25 cellular contexts compared by ENCODE assay signal in the genomic region with DNA sequence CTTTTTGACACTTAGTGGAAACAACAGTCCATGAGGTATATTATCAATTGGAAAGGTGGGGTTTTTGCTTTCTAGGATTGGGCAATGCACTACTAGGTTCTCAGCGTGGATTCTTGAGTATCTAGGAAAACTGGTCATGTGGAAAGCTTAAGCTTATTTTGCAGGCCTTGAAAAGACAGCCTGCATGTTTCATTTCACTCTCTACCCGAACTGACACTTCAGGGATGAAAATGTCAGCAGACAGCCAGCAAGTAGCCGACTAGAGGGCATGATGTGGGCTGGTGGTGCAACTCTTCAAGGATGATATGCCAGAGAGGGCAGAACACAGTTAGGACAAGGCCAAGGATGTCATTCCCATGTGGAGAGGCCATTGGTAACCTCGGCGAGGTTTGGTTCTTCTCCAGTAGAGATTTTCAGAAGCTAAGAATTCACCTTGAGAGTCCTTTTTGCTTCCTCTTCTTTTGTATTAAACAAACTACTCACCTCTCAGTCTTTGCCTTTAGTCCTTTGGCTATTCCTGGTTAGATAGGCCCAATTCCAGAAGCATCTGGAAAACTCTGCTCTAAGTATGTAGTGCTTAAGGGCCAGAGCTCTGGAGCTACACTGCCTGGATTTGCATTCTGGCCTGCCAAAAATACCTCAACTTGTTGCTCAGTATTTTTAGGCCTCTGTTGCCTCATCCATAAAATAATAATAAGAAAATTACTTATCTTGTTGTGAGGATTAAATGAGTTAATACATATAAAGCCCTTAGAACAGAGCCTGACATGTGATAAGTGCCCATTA. TPM values are rescaled to one million over a fixed set of nuclear protein-coding genes. Genes with fewer than 3 reads are reported as not detected.
DNase-seq lines count a peak whose midpoint lies in the region; ATAC-seq and TF ChIP-seq lines count a peak whose summit lies in the region.
"Had no signal": no experiment of that assay in that cellular context is flagged by ENCODE, and none has a peak within 500 bp of the region (broad histone marks: within the 10 kb centered on the region; RNA-seq: fewer than 3 reads in every experiment).

No MANE protein-coding gene starts in this region.

- no peak overlapping the region for H3K4me3 Mint-ChIP-seq in activated naive CD4-positive, alpha-beta T cell treated with anti-CD3 and anti-CD28 coated beads for 36 hours
- peak overlapping the region; percentile 50 for H3K4me3 Mint-ChIP-seq in activated T-helper 17 cell treated with anti-CD3 and anti-CD28 coated beads, Interleukin-2, amount 50 U/mL, for 72 hours
- H3K4me3 Mint-ChIP-seq: naive B cell; stimulated activated effector memory CD8-positive, alpha-beta T cell treated with anti-CD3 and anti-CD28 coated beads, Interleukin-12 subunit alpha, Interleukin-12 subunit beta, amount 100 ng/mL, for 72 hours; T-helper 2 cell treated with Interferon-gamma antibody and Interleukin-4, amounts not matched to agents 5 μg/mL and 100 μg/mL, for 36 hours had no signal

- ATAC-seq in activated T-helper 17 cell treated with anti-CD3 and anti-CD28 coated beads, Interleukin-2, amount 50 U/mL, for 72 hours (replicated peaks), result no peak
- ATAC-seq in left lung, result peak; percentile 49
- ATAC-seq in thoracic aorta (ENCODE audit: insufficient number of reproducible peaks, low FRiP score, low read depth), result no peak
- no peak for ATAC-seq in HG02610 (IDR thresholded peaks at IDR 0.05; ENCODE audit: unreplicated experiment)
- ATAC-seq: stimulated activated effector memory CD8-positive, alpha-beta T cell treated with anti-CD3 and anti-CD28 coated beads, Interleukin-12 subunit alpha, Interleukin-12 subunit beta, amount 100 ng/mL, for 72 hours had no signal

- H3K9me3 ChIP-seq in left lung, result no peaks in the 10 kb centered on the region
- no peaks in the 10 kb centered on the region for H3K9me3 ChIP-seq in thoracic aorta
- H3K9me3 ChIP-seq: HAP-1, SJCRH30, vagina had no signal

- peaks cover 5% of the 10 kb centered on the region for H3K36me3 Mint-ChIP-seq in activated naive CD4-positive, alpha-beta T cell treated with anti-CD3 and anti-CD28 coated beads for 36 hours (ENCODE audit: low read depth)
- H3K36me3 Mint-ChIP-seq in activated T-helper 17 cell treated with anti-CD3 and anti-CD28 coated beads, Interleukin-2, amount 50 U/mL, for 72 hours (ENCODE audit: low read depth), result peaks cover 7% of the 10 kb centered on the region
- H3K36me3 Mint-ChIP-seq: stimulated activated effector memory CD8-positive, alpha-beta T cell treated with anti-CD3 and anti-CD28 coated beads, Interleukin-12 subunit alpha, Interleukin-12 subunit beta, amount 100 ng/mL, for 72 hours had no signal

- peaks cover 0 to 4% of the 10 kb centered on the region in 2 donors for H3K36me3 ChIP-seq in left lung
- H3K36me3 ChIP-seq in thoracic aorta, result no peaks in the 10 kb centered on the region
- H3K36me3 ChIP-seq: HAP-1, SJCRH30, vagina had no signal

- H3K4me1 Mint-ChIP-seq in activated naive CD4-positive, alpha-beta T cell treated with anti-CD3 and anti-CD28 coated beads for 36 hours (ENCODE audit: low read depth), result peaks cover 56% of the 10 kb centered on the region
- H3K4me1 Mint-ChIP-seq in activated T-helper 17 cell treated with anti-CD3 and anti-CD28 coated beads, Interleukin-2, amount 50 U/mL, for 72 hours, result peaks cover 35% of the 10 kb centered on the region

- no peak for TF ChIP-seq CTCF in left lung (IDR thresholded peaks at IDR 0.05)
- TF ChIP-seq CTCF in thoracic aorta (IDR thresholded peaks at IDR 0.05), result no peak

- peak overlapping the region; percentile 86 for H3K27ac Mint-ChIP-seq in activated naive CD4-positive, alpha-beta T cell treated with anti-CD3 and anti-CD28 coated beads for 36 hours
- peak overlapping the region; percentile 70 for H3K27ac Mint-ChIP-seq in activated T-helper 17 cell treated with anti-CD3 and anti-CD28 coated beads, Interleukin-2, amount 50 U/mL, for 72 hours
- H3K27ac Mint-ChIP-seq: progenitor cell of endocrine pancreas; stimulated activated effector memory CD8-positive, alpha-beta T cell treated with anti-CD3 and anti-CD28 coated beads, Interleukin-12 subunit alpha, Interleukin-12 subunit beta, amount 100 ng/mL, for 72 hours; T-helper 2 cell treated with Interferon-gamma antibody and Interleukin-4, amounts not matched to agents 5 μg/mL and 100 μg/mL, for 36 hours had no signal

- H3K27me3 Mint-ChIP-seq in activated naive CD4-positive, alpha-beta T cell treated with anti-CD3 and anti-CD28 coated beads for 36 hours (ENCODE audit: low read depth), result no peaks in the 10 kb centered on the region
- H3K27me3 Mint-ChIP-seq in activated T-helper 17 cell treated with anti-CD3 and anti-CD28 coated beads, Interleukin-2, amount 50 U/mL, for 72 hours, result no peaks in the 10 kb centered on the region
- H3K27me3 Mint-ChIP-seq: naive B cell, progenitor cell of endocrine pancreas had no signal

- H3K27ac ChIP-seq in left lung (no peak overlapping the region), thoracic aorta (peak overlapping the region; percentile 62 to 72)
- H3K27ac ChIP-seq: SJCRH30, vagina had no signal

- CTCF ChIA-PET in activated naive CD4-positive, alpha-beta T cell treated with anti-CD3 and anti-CD28 coated beads for 36 hours (lab: Charles Lee), result interaction anchor here (0.6 to 1.7 kb wide), 4 partner anchors 14 to 431 kb away, joined by 3 to 6 read pairs (median 5); no protein-coding TSS in a partner anchor

- H3K9me3 Mint-ChIP-seq in activated naive CD4-positive, alpha-beta T cell treated with anti-CD3 and anti-CD28 coated beads for 36 hours, result no peaks in the 10 kb centered on the region
- H3K9me3 Mint-ChIP-seq in activated T-helper 17 cell treated with anti-CD3 and anti-CD28 coated beads, Interleukin-2, amount 50 U/mL, for 72 hours, result no peaks in the 10 kb centered on the region
- H3K9me3 Mint-ChIP-seq: naive B cell; stimulated activated effector memory CD8-positive, alpha-beta T cell treated with anti-CD3 and anti-CD28 coated beads, Interleukin-12 subunit alpha, Interleukin-12 subunit beta, amount 100 ng/mL, for 72 hours; T-helper 2 cell treated with Interferon-gamma antibody and Interleukin-4, amounts not matched to agents 5 μg/mL and 100 μg/mL, for 36 hours had no signal

- intact Hi-C loops in activated naive CD4-positive, alpha-beta T cell treated with anti-CD3 and anti-CD28 coated beads for 36 hours (cut with micrococcal nuclease), result loop anchor here (2.0 to 5.0 kb wide), 3 partner anchors 410 to 780 kb away; no protein-coding TSS in a partner anchor
- intact Hi-C loops in left lung (cut with DNase I), result no loop called here

- no peak for DNase-seq in activated naive CD4-positive, alpha-beta T cell treated with anti-CD3 and anti-CD28 coated beads for 36 hours
- DNase-seq in activated naive CD4-positive, alpha-beta T cell (lab: John Stamatoyannopoulos, UW), result no peak
- DNase-seq in left lung, result no peak
- DNase-seq in thoracic aorta (ENCODE audit: low spot score), result no peak
- DNase-seq in epidermal melanocyte (ENCODE audit: insufficient read length, low spot score), result no peak
- DNase-seq in NCI-H1436 (lab: John Stamatoyannopoulos, UW), result no peak
- DNase-seq: ACHN; activated CD4-positive, CD25-positive, alpha-beta regulatory T cell treated with anti-CD3 and anti-CD28 coated beads, Interleukin-2, amount 50 U/mL, for 72 hours; activated T-cell treated with anti-CD3 and anti-CD28 coated beads for 4 hours; amygdala; foreskin fibroblast; Kasumi-1; left colon; naive B cell; NCI-H1092 treated with DMSO at 0.1 percent for 48 hours; NCI-H526; OCI-M1; SJCRH30 had no signal

- peaks cover 5 to 21% of the 10 kb centered on the region in 2 donors for H3K4me1 ChIP-seq in left lung
- H3K4me1 ChIP-seq in thoracic aorta (ENCODE audit: control insufficient read depth in 1 of 2, low read depth in 2 of 2), result peaks cover 56 to 93% of the 10 kb centered on the region in 2 donors
- H3K4me1 ChIP-seq: HAP-1, SJCRH30 had no signal

- H3K4me3 ChIP-seq in left lung, result no peak overlapping the region
- no peak overlapping the region for H3K4me3 ChIP-seq in thoracic aorta
- H3K4me3 ChIP-seq: HAP-1, SJCRH30, vagina had no signal

- no peaks in the 10 kb centered on the region for H3K27me3 ChIP-seq in left lung
- H3K27me3 ChIP-seq in thoracic aorta (replicated peaks; ENCODE audit: insufficient read depth), result no peaks in the 10 kb centered on the region
- H3K27me3 ChIP-seq: SJCRH30, vagina had no signal

RNA-seq across cellular contexts. Expression of gene LPP, which starts 17.9 kb away (rescaled TPM):
- total RNA-seq in activated naive CD4-positive, alpha-beta T cell treated with anti-CD3 and anti-CD28 coated beads for 36 hours, result 10 to 100 TPM; 27.5 to 31.8 TPM
- total RNA-seq in activated T-helper 17 cell treated with anti-CD3 and anti-CD28 coated beads, Interleukin-2, amount 50 U/mL, for 72 hours, result 10 to 100 TPM; 46.6 to 92.4 TPM
- 100 to 1,000 TPM; 160 to 220 TPM for total RNA-seq in left lung
- 1,000 to 10,000 TPM; 1,568 to 1,607 TPM for total RNA-seq in thoracic aorta

Comparison
In these comparisons a context has a peak if more than half of its experiments do, and no peak if none do; other contexts are left out.
1. H3K27ac ChIP-seq: peak in thoracic aorta (2 of 2); none in left lung (0 of 2).
2. RNA of gene LPP, which starts 17.9 kb away (total RNA-seq): 1,568 to 1,607 TPM in thoracic aorta; 160 to 220 TPM in left lung, 46.6 to 92.4 TPM in activated T-helper 17 cell treated with anti-CD3 and anti-CD28 coated beads, Interleukin-2, amount 50 U/mL, for 72 hours and 27.5 to 31.8 TPM in activated naive CD4-positive, alpha-beta T cell treated with anti-CD3 and anti-CD28 coated beads for 36 hours; every median in the first group is over 4 times any median in the second.